In the genomic region with DNA sequence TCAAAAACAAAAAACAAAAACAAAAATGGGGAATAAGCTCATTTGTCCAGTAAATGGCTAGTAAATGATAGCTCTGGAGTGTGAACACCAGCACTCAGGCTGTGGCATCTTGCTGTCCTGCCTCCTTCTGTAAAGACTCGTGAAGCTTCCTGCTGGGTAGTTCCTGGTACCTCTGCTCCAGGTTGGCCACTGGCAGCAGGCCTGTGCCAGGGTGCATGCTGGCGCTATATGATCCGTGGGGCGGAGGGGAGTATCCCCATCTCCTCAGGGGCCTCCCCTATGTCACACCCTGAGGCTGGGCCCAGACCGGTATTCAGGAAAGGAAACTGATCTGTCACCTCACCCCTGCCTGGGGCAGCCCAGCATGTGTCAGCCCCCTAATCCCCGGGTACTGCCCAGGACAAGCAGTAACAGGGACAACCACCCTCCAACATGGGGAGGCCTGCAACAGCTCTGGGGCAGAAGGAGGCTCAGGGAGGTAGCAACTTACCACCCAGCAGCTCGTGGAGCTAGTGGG, we compare ENCODE assay signal across 23 cellular contexts. TPM values are rescaled to one million over a fixed set of nuclear protein-coding genes. Genes with fewer than 3 reads are reported as not detected.
"Had no signal": no experiment of that assay in that cellular context is flagged by ENCODE, and none has a peak within 500 bp of the region (broad histone marks: within the 10 kb centered on the region; RNA-seq: fewer than 3 reads in every experiment).

No MANE protein-coding gene starts in this region.

- H3K27me3 ChIP-seq: gastrocnemius medialis, right atrium auricular region, stomach, testis had no signal

- ATAC-seq: activated CD8-positive, alpha-beta T cell treated with anti-CD3 and anti-CD28 coated beads for 36 hours; activated T-cell treated with anti-CD3 and anti-CD28 coated beads, Interleukin-2, amount 50 U/mL, for 72 hours; gastrocnemius medialis; heart right ventricle; naive thymus-derived CD8-positive, alpha-beta T cell had no signal

- H3K9ac ChIP-seq: SK-N-SH had no signal

- H3K4me2 ChIP-seq: SK-N-SH had no signal

- DNase-seq: activated CD4-positive, alpha-beta T cell treated with anti-CD3 and anti-CD28 coated beads for 4 hours; activated CD8-positive, alpha-beta memory T cell treated with anti-CD3 and anti-CD28 coated beads, Interleukin-2, amount 50 U/mL, for 4 hours; activated CD8-positive, alpha-beta T cell treated with anti-CD3 and anti-CD28 coated beads for 36 hours; activated gamma-delta T cell; activated T-cell treated with anti-CD3 and anti-CD28 coated beads, Interleukin-2, amount 50 U/mL, for 72 hours; cerebellar nuclear complex; effector memory CD4-positive, alpha-beta T cell; gastrocnemius medialis; heart right ventricle; nucleus accumbens; SK-N-SH; stimulated activated CD4-positive, alpha-beta T cell treated with anti-CD3 and anti-CD28 coated beads, Interleukin-15, amount 100 ng/mL, for 24 hours; stimulated activated CD4-positive, alpha-beta T cell treated with anti-CD3 and anti-CD28 coated beads, Interleukin-4, amount 100 ng/mL, for 24 hours; stomach; testis; WERI-Rb-1 had no signal

- H3K27ac Mint-ChIP-seq: activated CD8-positive, alpha-beta T cell treated with anti-CD3 and anti-CD28 coated beads for 36 hours; activated naive CD8-positive, alpha-beta T cell; activated T-cell treated with anti-CD3 and anti-CD28 coated beads, Interleukin-2, amount 50 U/mL, for 72 hours had no signal

- H3K4me1 ChIP-seq: gastrocnemius medialis, right atrium auricular region, testis had no signal

- H3K4me3 Mint-ChIP-seq: activated CD8-positive, alpha-beta T cell treated with anti-CD3 and anti-CD28 coated beads for 36 hours; activated naive CD8-positive, alpha-beta T cell; activated T-cell treated with anti-CD3 and anti-CD28 coated beads, Interleukin-2, amount 50 U/mL, for 72 hours; brain; naive thymus-derived CD8-positive, alpha-beta T cell had no signal

- H3K9me3 ChIP-seq: gastrocnemius medialis, heart right ventricle, right atrium auricular region, SK-N-SH, stomach, testis had no signal

- H3K36me3 Mint-ChIP-seq: activated naive CD8-positive, alpha-beta T cell; brain; naive thymus-derived CD8-positive, alpha-beta T cell had no signal

- H3K9me3 Mint-ChIP-seq: activated CD8-positive, alpha-beta T cell treated with anti-CD3 and anti-CD28 coated beads for 36 hours; activated T-cell treated with anti-CD3 and anti-CD28 coated beads, Interleukin-2, amount 50 U/mL, for 72 hours; brain; naive thymus-derived CD8-positive, alpha-beta T cell had no signal

- H3K9me2 ChIP-seq: SK-N-SH had no signal

- H3K27ac ChIP-seq: epithelial cell of prostate, gastrocnemius medialis, right atrium auricular region, stomach, testis, WERI-Rb-1 had no signal

- H3K27me3 Mint-ChIP-seq: activated CD8-positive, alpha-beta T cell treated with anti-CD3 and anti-CD28 coated beads for 36 hours; activated naive CD8-positive, alpha-beta T cell; naive thymus-derived CD8-positive, alpha-beta T cell had no signal

- H3K4me3 ChIP-seq: gastrocnemius medialis, heart right ventricle, right atrium auricular region, stomach, testis had no signal

- H3K36me3 ChIP-seq: gastrocnemius medialis, heart right ventricle, right atrium auricular region, stomach, WERI-Rb-1 had no signal

RNA-seq across cellular contexts. Expression of gene ALPL, which starts 14.1 kb away (rescaled TPM):
- total RNA-seq: activated CD8-positive, alpha-beta T cell treated with anti-CD3 and anti-CD28 coated beads for 36 hours; lung microvascular endothelial cell; naive thymus-derived CD8-positive, alpha-beta T cell; T-helper 1 cell treated with Interleukin-12 subunit alpha and Interleukin-12 subunit beta and Interleukin-4 antibody, amounts not matched to agents 30 ng/mL and 1 ng/mL, for 36 hours had no signal
- polyA plus RNA-seq: naive thymus-derived CD8-positive, alpha-beta T cell had no signal
